11 cellular contexts compared by ENCODE assay signal in the genomic region with DNA sequence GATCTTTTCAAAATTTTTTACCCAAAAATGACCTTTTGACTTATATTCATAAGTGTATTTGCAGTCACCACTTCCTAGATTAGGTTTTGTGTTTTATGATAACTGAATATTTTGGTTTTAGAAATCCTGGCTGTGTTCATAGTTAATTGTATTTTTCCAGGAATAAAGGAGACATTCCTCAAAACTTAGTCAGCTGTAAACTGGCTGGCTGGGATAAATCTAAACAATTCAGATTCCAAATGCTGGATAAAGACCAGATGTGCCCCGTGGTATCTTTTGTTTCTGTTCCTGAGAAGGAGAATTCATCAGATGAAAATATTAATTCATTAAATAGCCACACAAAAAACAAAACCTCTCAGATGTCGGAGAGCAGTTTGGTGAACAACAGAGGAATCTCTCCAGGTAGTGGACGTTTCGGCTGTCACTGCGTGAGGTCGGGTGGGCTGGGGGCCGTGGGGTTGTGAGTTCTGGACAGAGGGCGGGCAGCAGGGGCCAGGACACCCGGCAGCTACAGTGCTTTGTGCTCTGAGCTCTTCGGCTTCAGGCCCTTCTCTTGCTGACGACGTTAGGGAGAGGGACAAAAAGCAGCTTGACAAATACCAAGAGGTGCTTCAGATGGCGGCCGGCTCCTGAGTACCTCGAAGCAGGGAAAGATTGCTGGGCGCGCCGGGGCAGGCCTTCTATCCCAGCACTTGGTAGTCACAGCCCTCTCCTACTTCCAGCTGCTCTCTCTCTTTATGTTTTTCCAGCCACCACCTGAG. TPM values are rescaled to one million over a fixed set of nuclear protein-coding genes. Genes with fewer than 3 reads are reported as not detected.
DNase-seq lines count a peak whose midpoint lies in the region; ATAC-seq, FAIRE-seq and TF ChIP-seq lines count a peak whose summit lies in the region.
"Had no signal": no experiment of that assay in that cellular context is flagged by ENCODE, and none has a peak within 500 bp of the region (broad histone marks: within the 10 kb centered on the region; RNA-seq: fewer than 3 reads in every experiment).

No MANE protein-coding gene starts in this region.

- no peaks in the 10 kb centered on the region for H3K9me1 ChIP-seq in endothelial cell of umbilical vein (replicated peaks; ENCODE audit: control insufficient read depth, extremely low read depth, insufficient read depth, low read length)

- no peaks in the 10 kb centered on the region for H3K36me3 Mint-ChIP-seq in T-helper 2 cell treated with Interferon-gamma antibody and Interleukin-4, amounts not matched to agents 5 μg/mL and 100 μg/mL, for 36 hours (ENCODE audit: low read depth)
- H3K36me3 Mint-ChIP-seq: naive thymus-derived CD4-positive, alpha-beta T cell had no signal

- H4K20me1 ChIP-seq in endothelial cell of umbilical vein (replicated peaks; ENCODE audit: control insufficient read depth, extremely low read depth, insufficient read depth, low read length) = no peaks in the 10 kb centered on the region

- peak overlapping the region; percentile 96 for H3K27ac ChIP-seq in endothelial cell of umbilical vein (ENCODE audit: insufficient read depth, low read depth, low read length)
- H3K27ac ChIP-seq in caudate nucleus (ENCODE audit: low read depth, low read length) = no peak overlapping the region

- BruUV-seq in endothelial cell of umbilical vein (replicated peaks; lab: Mats Ljungman, UMichigan) = TSS peak; percentile 63

- peaks cover 65% of the 10 kb centered on the region for H3K4me1 ChIP-seq in endothelial cell of umbilical vein (ENCODE audit: control insufficient read depth, extremely low read depth, insufficient read depth, low read length)

- H3K27me3 ChIP-seq in endothelial cell of umbilical vein (ENCODE audit: control insufficient read depth in 2 of 2, insufficient read depth in 2 of 2, low read length in 2 of 2) = no peaks in the 10 kb centered on the region

- H3K9me3 Mint-ChIP-seq in T-helper 2 cell treated with Interferon-gamma antibody and Interleukin-4, amounts not matched to agents 5 μg/mL and 100 μg/mL, for 36 hours = no peaks in the 10 kb centered on the region
- H3K9me3 Mint-ChIP-seq: activated B cell treated with CpG ODN at 0.5 μM for 24 hours had no signal

- no peak for ATAC-seq in HG03196 (IDR thresholded peaks at IDR 0.05; ENCODE audit: unreplicated experiment)
- ATAC-seq: naive thymus-derived CD4-positive, alpha-beta T cell had no signal

- CTCF ChIA-PET in endothelial cell of umbilical vein (lab: Charles Lee) = interaction anchor here (0.7 to 3.0 kb wide), 4 partner anchors 34 to 183 kb away, joined by 3 to 21 read pairs (median 5); no protein-coding TSS in a partner anchor

- peaks cover 28% of the 10 kb centered on the region for H3K79me2 ChIP-seq in endothelial cell of umbilical vein (ENCODE audit: control insufficient read depth, insufficient read depth, low read length)

- TF ChIP-seq CTCF in AG10803 (conservative IDR thresholded peaks at IDR 0.05; ENCODE audit: low read length) (no peak), endothelial cell of umbilical vein (IDR thresholded peaks at IDR 0.05; ENCODE audit: extremely low read depth in 1 of 2, insufficient read depth in 1 of 2, low read depth in 1 of 2, low read length in 2 of 2) (no peak)

- dilution Hi-C loops in endothelial cell of umbilical vein (cut with MboI; ENCODE audit: extremely low pct_ligation_motif_present, low sequenced_read_pairs) = no loop called here

- no peak overlapping the region for H3K27ac Mint-ChIP-seq in T-helper 2 cell treated with Interferon-gamma antibody and Interleukin-4, amounts not matched to agents 5 μg/mL and 100 μg/mL, for 36 hours
- H3K27ac Mint-ChIP-seq: activated B cell treated with CpG ODN at 0.5 μM for 24 hours; naive thymus-derived CD4-positive, alpha-beta T cell had no signal

- H2AFZ ChIP-seq in endothelial cell of umbilical vein (ENCODE audit: low read depth, low read length) = no peak overlapping the region

- H3K9me3 ChIP-seq in endothelial cell of umbilical vein (replicated peaks; ENCODE audit: control insufficient read depth, insufficient read depth, low read length) = no peaks in the 10 kb centered on the region

- H3K27me3 Mint-ChIP-seq in T-helper 2 cell treated with Interferon-gamma antibody and Interleukin-4, amounts not matched to agents 5 μg/mL and 100 μg/mL, for 36 hours (ENCODE audit: low read depth) = peaks cover 5% of the 10 kb centered on the region

- peak; percentile 78 for TF ChIP-seq POLR2A in endothelial cell of umbilical vein (IDR thresholded peaks at IDR 0.05; ENCODE audit: low read depth, low read length)

- peak overlapping the region; percentile 94 for H3K4me2 ChIP-seq in endothelial cell of umbilical vein (ENCODE audit: insufficient read depth, low read length)

- H3K4me3 ChIP-seq in AG10803 (ENCODE audit: low read length) (peak overlapping the region; percentile 47), endothelial cell of umbilical vein (replicated peaks in 1 of 3; ENCODE audit: insufficient read depth in 1 of 3, low read depth in 1 of 3, low read length in 3 of 3) (peak overlapping the region; percentile 50 to 88 (median 73))

- H3K36me3 ChIP-seq in endothelial cell of umbilical vein (ENCODE audit: control insufficient read depth in 2 of 2, extremely low read depth in 1 of 2, insufficient read depth in 2 of 2, low read length in 2 of 2) = peaks cover 3 to 7% of the 10 kb centered on the region in 2 experiments

- H3K4me3 Mint-ChIP-seq in T-helper 2 cell treated with Interferon-gamma antibody and Interleukin-4, amounts not matched to agents 5 μg/mL and 100 μg/mL, for 36 hours = no peak overlapping the region
- H3K4me3 Mint-ChIP-seq: activated B cell treated with CpG ODN at 0.5 μM for 24 hours; naive thymus-derived CD4-positive, alpha-beta T cell had no signal

- POLR2A ChIA-PET in endothelial cell of umbilical vein (lab: Charles Lee) = interaction anchor here (1.1 kb wide), 1 partner anchor 12 kb away, joined by 3 read pairs; no protein-coding TSS in a partner anchor

- intact Hi-C loops in endothelial cell of umbilical vein (cut with micrococcal nuclease) (loop anchor here (1.0 to 5.0 kb wide), 3 partner anchors 78 to 262 kb away; a partner anchor contains a TSS), cardiac septum (cut with DNase I) (loop anchor here (5.0 kb wide), 1 partner anchor 182 kb away; no protein-coding TSS in a partner anchor)

- peak; percentile 97 for FAIRE-seq in endothelial cell of umbilical vein (lab: Jason Lieb, UNC)

- DNase-seq in AG10803 (ENCODE audit: low read depth) (peak; percentile 80), NCI-H226 (peak; percentile 39), endothelial cell of umbilical vein (ENCODE audit: low read depth, low spot score) (peak; percentile 92), non-pigmented ciliary epithelial cell (ENCODE audit: low read depth) (peak; percentile 51), caudate nucleus (lab: John Stamatoyannopoulos, UW) (no peak), cardiac septum (ENCODE audit: low spot score) (no peak)
- DNase-seq in T-helper 2 cell treated with Interferon-gamma antibody and Interleukin-4, amounts not matched to agents 5 μg/mL and 100 μg/mL, for 36 hours (ENCODE audit: low spot score) = no peak
- DNase-seq: activated B cell treated with CpG ODN at 0.5 μM for 24 hours; activated naive CD4-positive, alpha-beta T cell treated with Interleukin-2 at 50 U/mL for 16 hours; naive thymus-derived CD4-positive, alpha-beta T cell had no signal

- peaks cover 14% of the 10 kb centered on the region for H3K4me1 Mint-ChIP-seq in T-helper 2 cell treated with Interferon-gamma antibody and Interleukin-4, amounts not matched to agents 5 μg/mL and 100 μg/mL, for 36 hours (ENCODE audit: low read depth)
- H3K4me1 Mint-ChIP-seq: activated B cell treated with CpG ODN at 0.5 μM for 24 hours had no signal

- H3K9ac ChIP-seq in endothelial cell of umbilical vein (replicated peaks; ENCODE audit: extremely low read depth, insufficient read depth, low read length) = peak overlapping the region; percentile 98

RNA-seq across cellular contexts. Expression of a gene that starts 24.6 kb away (rescaled TPM):
- total RNA-seq in endothelial cell of umbilical vein = 35.4 and 37.6 TPM in 2 replicates
- polyA plus RNA-seq in endothelial cell of umbilical vein = 27.6 and 32.0 TPM in 2 replicates
- polyA plus RNA-seq in endothelial cell of umbilical vein (2011; cell fraction: cytosol; rRNA removed) = 10.3 and 14.5 TPM in 2 replicates
- 162 and 167 TPM in 2 replicates for polyA plus RNA-seq in endothelial cell of umbilical vein (2011; cell fraction: nucleus; rRNA removed)
- 18.8 and 20.2 TPM in 2 replicates for polyA plus RNA-seq in endothelial cell of umbilical vein (2012)
- polyA minus RNA-seq in endothelial cell of umbilical vein = 33.0 and 37.0 TPM in 2 replicates
- polyA minus RNA-seq in endothelial cell of umbilical vein (2011; cell fraction: cytosol; rRNA and poly(A)+ RNA removed) = not detected
- 62.2 and 68.7 TPM in 2 replicates for polyA minus RNA-seq in endothelial cell of umbilical vein (2011; cell fraction: nucleus; rRNA and poly(A)+ RNA removed)
- 0.46 TPM for total RNA-seq in cardiac septum
- total RNA-seq: activated B cell treated with CpG ODN at 0.5 μM for 24 hours; naive thymus-derived CD4-positive, alpha-beta T cell had no signal
- polyA plus RNA-seq: naive thymus-derived CD4-positive, alpha-beta T cell had no signal

RNA-seq across cellular contexts. Expression of a gene that starts 29.2 kb away (rescaled TPM):
- not detected in 2 replicates for total RNA-seq in endothelial cell of umbilical vein
- polyA plus RNA-seq in endothelial cell of umbilical vein = not detected in 2 replicates
- not detected in 2 replicates for polyA plus RNA-seq in endothelial cell of umbilical vein (2011; cell fraction: cytosol; rRNA removed)
- polyA plus RNA-seq in endothelial cell of umbilical vein (2011; cell fraction: nucleus; rRNA removed) = not detected in 2 replicates
- polyA plus RNA-seq in endothelial cell of umbilical vein (2012) = not detected in 2 replicates
- polyA minus RNA-seq in endothelial cell of umbilical vein = not detected in 2 replicates
- not detected for polyA minus RNA-seq in endothelial cell of umbilical vein (2011; cell fraction: cytosol; rRNA and poly(A)+ RNA removed)
- not detected in 2 replicates for polyA minus RNA-seq in endothelial cell of umbilical vein (2011; cell fraction: nucleus; rRNA and poly(A)+ RNA removed)
- total RNA-seq in cardiac septum = 0.13 TPM
- total RNA-seq: activated B cell treated with CpG ODN at 0.5 μM for 24 hours had no signal

RNA-seq across cellular contexts. Expression of a gene that starts 56.1 kb away (rescaled TPM):
- total RNA-seq in endothelial cell of umbilical vein = 5.1 and 5.2 TPM in 2 replicates
- 2.5 and 3.1 TPM in 2 replicates for polyA plus RNA-seq in endothelial cell of umbilical vein
- polyA plus RNA-seq in endothelial cell of umbilical vein (2011; cell fraction: cytosol; rRNA removed) = 1.2 and 2.2 TPM in 2 replicates
- 4.7 and 4.9 TPM in 2 replicates for polyA plus RNA-seq in endothelial cell of umbilical vein (2011; cell fraction: nucleus; rRNA removed)
- polyA plus RNA-seq in endothelial cell of umbilical vein (2012) = 3.2 and 3.4 TPM in 2 replicates
- 1.1 and 1.6 TPM in 2 replicates for polyA minus RNA-seq in endothelial cell of umbilical vein
- 1.3 TPM for polyA minus RNA-seq in endothelial cell of umbilical vein (2011; cell fraction: cytosol; rRNA and poly(A)+ RNA removed)
- 1.1 and 2.5 TPM in 2 replicates for polyA minus RNA-seq in endothelial cell of umbilical vein (2011; cell fraction: nucleus; rRNA and poly(A)+ RNA removed)
- 0.30 TPM for total RNA-seq in cardiac septum
- polyA plus RNA-seq: naive thymus-derived CD4-positive, alpha-beta T cell had no signal

RNA-seq across cellular contexts. Expression of a gene that starts 56.3 kb away (rescaled TPM):
- total RNA-seq in endothelial cell of umbilical vein (not detected in 2 replicates), cardiac septum (not detected)
- not detected in 2 replicates for polyA plus RNA-seq in endothelial cell of umbilical vein
- polyA plus RNA-seq in endothelial cell of umbilical vein (2011; cell fraction: cytosol; rRNA removed) = not detected in 2 replicates
- polyA plus RNA-seq in endothelial cell of umbilical vein (2011; cell fraction: nucleus; rRNA removed) = not detected in 2 replicates
- polyA plus RNA-seq in endothelial cell of umbilical vein (2012) = not detected in 2 replicates
- polyA minus RNA-seq in endothelial cell of umbilical vein = not detected in 2 replicates
- not detected for polyA minus RNA-seq in endothelial cell of umbilical vein (2011; cell fraction: cytosol; rRNA and poly(A)+ RNA removed)
- polyA minus RNA-seq in endothelial cell of umbilical vein (2011; cell fraction: nucleus; rRNA and poly(A)+ RNA removed) = not detected in 2 replicates
- total RNA-seq: activated B cell treated with CpG ODN at 0.5 μM for 24 hours; naive thymus-derived CD4-positive, alpha-beta T cell had no signal
- polyA plus RNA-seq: naive thymus-derived CD4-positive, alpha-beta T cell had no signal

Comparison
In these comparisons a context has a peak if more than half of its experiments do, and no peak if none do; other contexts are left out.
1. DNase-seq: peak in AG10803 (single experiment), NCI-H226 (single experiment), endothelial cell of umbilical vein (single experiment) and non-pigmented ciliary epithelial cell (single experiment); none in caudate nucleus (0 of 61), cardiac septum (single experiment) and T-helper 2 cell treated with Interferon-gamma antibody and Interleukin-4, amounts not matched to agents 5 μg/mL and 100 μg/mL, for 36 hours (single experiment).
2. RNA of a gene that starts 24.6 kb away (total RNA-seq): 35.4 to 37.6 TPM in endothelial cell of umbilical vein; 0.46 TPM in cardiac septum (single experiment); every median in the first group is over 10 times any median in the second.